Comparison of ENCODE assay signal across 22 cellular contexts in genomic region chr17:57532556-57532955, GRCh38.
DNase-seq lines count a peak whose midpoint lies in the region; ATAC-seq, FAIRE-seq and TF ChIP-seq lines count a peak whose summit lies in the region.
"Had no signal": no experiment of that assay in that cellular context is flagged by ENCODE, and none has a peak within 500 bp of the region (broad histone marks: within the 10 kb centered on the region; RNA-seq: fewer than 3 reads in every experiment).

No MANE protein-coding gene starts in this region.

- H3K4me2 ChIP-seq in A549 (no peak overlapping the region), GM12878 (ENCODE audit: control insufficient read depth, insufficient read depth) (no peak overlapping the region), OCI-LY7 (ENCODE audit: low read length) (no peak overlapping the region)

- no peaks in the 10 kb centered on the region for H3K27me3 Mint-ChIP-seq in naive thymus-derived CD8-positive, alpha-beta T cell
- H3K27me3 Mint-ChIP-seq: activated CD4-positive, alpha-beta memory T cell treated with anti-CD3 and anti-CD28 coated beads, Interleukin-2, amount 10 ng/mL, durations not matched to agents 7 days and 5 days; activated naive CD8-positive, alpha-beta T cell treated with anti-CD3 and anti-CD28 coated beads, Interleukin-2, amount 10 ng/mL, durations not matched to agents 7 days and 5 days; dendritic cell treated with granulocyte-macrophage colony-stimulating factor and Interleukin-4, amounts not matched to agents 40 ng/mL and 50 ng/mL, for 4 days had no signal

- POLR2A ChIA-PET in A549 (lab: Yijun Ruan, JAX) (no interaction called here), GM12878 (lab: Charles Lee) (no interaction called here), OCI-LY7 (lab: Charles Lee) (no interaction called here)
- POLR2A ChIA-PET in naive thymus-derived CD8-positive, alpha-beta T cell (lab: Charles Lee): no interaction called here

- H3K36me3 Mint-ChIP-seq in naive thymus-derived CD8-positive, alpha-beta T cell: peaks cover 0 to 15% (median 2%) of the 10 kb centered on the region in 3 donors

- H3K27me3 ChIP-seq in GM12878 (replicated peaks in 1 of 2; ENCODE audit: control insufficient read depth in 2 of 2, insufficient read depth in 2 of 2, low read length in 1 of 2): no peaks in the 10 kb centered on the region
- H3K27me3 ChIP-seq: heart right ventricle, pancreas had no signal

- TF ChIP-seq POLR2A in A549 (IDR thresholded peaks at IDR 0.05; ENCODE audit: low read length) (no peak), GM12878 (IDR thresholded peaks at IDR 0.05; ENCODE audit: low read depth, low read length) (no peak)

- CTCF ChIA-PET in A549 (lab: Yijun Ruan, JAX): interaction anchor here (1.1 to 1.9 kb wide), 2 partner anchors 9 to 289 kb away, joined by 3 to 6 read pairs; no protein-coding TSS in a partner anchor
- CTCF ChIA-PET in GM12878 (lab: Yijun Ruan, JAX): interaction anchor here (1.5 to 1.8 kb wide), 2 partner anchors 20 to 45 kb away, joined by 3 to 6 read pairs; no protein-coding TSS in a partner anchor
- CTCF ChIA-PET in OCI-LY7 (lab: Charles Lee; ENCODE audit: unreplicated experiment): no interaction called here

- in situ Hi-C loops in GM12878 (cut with MboI): no loop called here

- FAIRE-seq in A549 (lab: Jason Lieb, UNC) (no peak), HTR-8/SVneo (lab: Jason Lieb, UNC) (peak; percentile 68), GM12878 (lab: Jason Lieb, UNC) (no peak)
- FAIRE-seq: H54, pancreas had no signal

- no peak overlapping the region for H3K9ac ChIP-seq in GM12878 (ENCODE audit: control insufficient read depth, insufficient read depth, low read length)

- 88% methylated on average over 6 of the region's 6 CpGs for WGBS in A549 (ENCODE audit: missing lambda C conversion rate)
- WGBS in GM12878 (ENCODE audit: insufficient coverage, insufficient replicate concordance, low lambda C conversion rate, missing lambda C conversion rate): 87% methylated on average over 6 of the region's 6 CpGs

- H3K9me2 ChIP-seq in OCI-LY7 (ENCODE audit: insufficient read depth, low read length): no peaks in the 10 kb centered on the region

- H2AFZ ChIP-seq in GM12878 (ENCODE audit: control insufficient read depth, low read depth, low read length) (no peak overlapping the region), OCI-LY7 (ENCODE audit: low read length) (no peak overlapping the region)

- peaks cover 2% of the 10 kb centered on the region for H3K79me2 ChIP-seq in GM12878 (ENCODE audit: control insufficient read depth, insufficient read depth, low read length)
- H3K79me2 ChIP-seq in OCI-LY7 (ENCODE audit: insufficient read depth, low read depth, low read length): no peaks in the 10 kb centered on the region

- DNase-seq in A549 (ENCODE audit: low read depth in 1 of 2, low spot score in 1 of 2) (no peak), HTR-8/SVneo (ENCODE audit: insufficient read length, low spot score) (no peak), GM12878 (ENCODE audit: low read depth, low spot score) (no peak), OCI-LY7 (ENCODE audit: low spot score) (no peak), NCI-H2171 treated with DMSO at 0.1 percent for 48 hours (lab: John Stamatoyannopoulos, UW) (no peak), amygdala (lab: John Stamatoyannopoulos, UW) (no peak)
- no peak for DNase-seq in naive thymus-derived CD8-positive, alpha-beta T cell
- DNase-seq: activated CD4-positive, alpha-beta memory T cell treated with anti-CD3 and anti-CD28 coated beads, Interleukin-2, amount 10 ng/mL, durations not matched to agents 7 days and 5 days; activated naive CD8-positive, alpha-beta T cell treated with anti-CD3 and anti-CD28 coated beads, Interleukin-2, amount 10 ng/mL, durations not matched to agents 7 days and 5 days; activated T-cell treated with anti-CD3 and anti-CD28 coated beads, Interleukin-2, amount 50 U/mL, for 4 hours; heart right ventricle; immature natural killer cell; lower lobe of right lung; NCI-H1417 treated with DMSO at 0.1 percent for 48 hours; NCI-H2171; NCI-H69; pancreas; stimulated activated CD4-positive, alpha-beta T cell treated with anti-CD3 and anti-CD28 coated beads, Interleukin-2, amount 100 ng/mL, for 48 hours; substantia nigra had no signal

- H3K9me3 ChIP-seq in A549: no peaks in the 10 kb centered on the region
- H3K9me3 ChIP-seq in GM12878 (replicated peaks; ENCODE audit: control insufficient read depth, insufficient read depth, low read length): no peaks in the 10 kb centered on the region
- no peaks in the 10 kb centered on the region for H3K9me3 ChIP-seq in OCI-LY7 (ENCODE audit: low read length)
- H3K9me3 ChIP-seq: heart right ventricle, lower lobe of right lung, pancreas had no signal

- no peaks in the 10 kb centered on the region for H4K20me1 ChIP-seq in GM12878 (ENCODE audit: control insufficient read depth, insufficient read depth)
- no peaks in the 10 kb centered on the region for H4K20me1 ChIP-seq in OCI-LY7 (ENCODE audit: insufficient read depth, low read length)

- peaks cover 32 to 68% (median 62%) of the 10 kb centered on the region in 4 donors for H3K4me1 Mint-ChIP-seq in naive thymus-derived CD8-positive, alpha-beta T cell

- H3K27ac ChIP-seq in A549: peak overlapping the region; percentile 54 to 77; a peak in 5 of 6 replicates
- peak overlapping the region; percentile 32; the same call in 1 of the 2 replicates for H3K27ac ChIP-seq in GM12878 (ENCODE audit: control insufficient read depth, insufficient read depth)
- H3K27ac ChIP-seq in OCI-LY7 (ENCODE audit: low read depth, low read length, poor library complexity, severe bottlenecking): no peak overlapping the region
- H3K27ac ChIP-seq: heart right ventricle, lower lobe of right lung had no signal

- no peaks in the 10 kb centered on the region for H3K9me3 Mint-ChIP-seq in naive thymus-derived CD8-positive, alpha-beta T cell
- H3K9me3 Mint-ChIP-seq: activated CD4-positive, alpha-beta memory T cell treated with anti-CD3 and anti-CD28 coated beads, Interleukin-2, amount 10 ng/mL, durations not matched to agents 7 days and 5 days; activated naive CD8-positive, alpha-beta T cell treated with anti-CD3 and anti-CD28 coated beads, Interleukin-2, amount 10 ng/mL, durations not matched to agents 7 days and 5 days; activated T-cell treated with anti-CD3 and anti-CD28 coated beads, Interleukin-2, amount 50 U/mL, for 4 hours; dendritic cell treated with granulocyte-macrophage colony-stimulating factor and Interleukin-4, amounts not matched to agents 40 ng/mL and 50 ng/mL, for 4 days; immature natural killer cell had no signal

- intact Hi-C loops in GM12878 (cut with micrococcal nuclease; ENCODE audit: unreplicated experiment): no loop called here
- intact Hi-C loops in OCI-LY7 (cut with micrococcal nuclease; ENCODE audit: unreplicated experiment): no loop called here

- no peak for TF ChIP-seq EP300 in A549 (IDR thresholded peaks at IDR 0.05)
- TF ChIP-seq EP300 in GM12878 (IDR thresholded peaks at IDR 0.05; ENCODE audit: borderline replicate concordance in 1 of 2, control insufficient read depth in 1 of 2, low read depth in 2 of 2, low read length in 2 of 2): no peak

- peaks cover 11 to 21% of the 10 kb centered on the region in 2 experiments for H3K36me3 ChIP-seq in GM12878 (ENCODE audit: control insufficient read depth in 2 of 2, insufficient read depth in 2 of 2, low read length in 1 of 2)
- peaks cover 8% of the 10 kb centered on the region; the same call in 1 of the 2 replicates for H3K36me3 ChIP-seq in OCI-LY7 (ENCODE audit: insufficient read depth, low read length)
- H3K36me3 ChIP-seq: lower lobe of right lung, pancreas had no signal

- peak overlapping the region in 7 of 10 donors; percentile 13 to 77 (median 56) for H3K27ac Mint-ChIP-seq in naive thymus-derived CD8-positive, alpha-beta T cell
- H3K27ac Mint-ChIP-seq: activated CD4-positive, alpha-beta memory T cell treated with anti-CD3 and anti-CD28 coated beads, Interleukin-2, amount 10 ng/mL, durations not matched to agents 7 days and 5 days; activated naive CD8-positive, alpha-beta T cell treated with anti-CD3 and anti-CD28 coated beads, Interleukin-2, amount 10 ng/mL, durations not matched to agents 7 days and 5 days; dendritic cell treated with granulocyte-macrophage colony-stimulating factor and Interleukin-4, amounts not matched to agents 40 ng/mL and 50 ng/mL, for 4 days; immature natural killer cell had no signal

- H3K4me3 ChIP-seq in A549 (no peak overlapping the region), GM12878 (no peak overlapping the region), OCI-LY7 (ENCODE audit: low read depth, low read length, poor library complexity, severe bottlenecking) (no peak overlapping the region)
- H3K4me3 ChIP-seq: heart right ventricle, lower lobe of right lung, pancreas had no signal

- H3K4me3 Mint-ChIP-seq in naive thymus-derived CD8-positive, alpha-beta T cell: no peak overlapping the region
- H3K4me3 Mint-ChIP-seq: activated CD4-positive, alpha-beta memory T cell treated with anti-CD3 and anti-CD28 coated beads, Interleukin-2, amount 10 ng/mL, durations not matched to agents 7 days and 5 days; activated naive CD8-positive, alpha-beta T cell treated with anti-CD3 and anti-CD28 coated beads, Interleukin-2, amount 10 ng/mL, durations not matched to agents 7 days and 5 days; activated T-cell treated with anti-CD3 and anti-CD28 coated beads, Interleukin-2, amount 50 U/mL, for 4 hours; dendritic cell treated with granulocyte-macrophage colony-stimulating factor and Interleukin-4, amounts not matched to agents 40 ng/mL and 50 ng/mL, for 4 days; immature natural killer cell had no signal

- ATAC-seq in A549: no peak
- no peak for ATAC-seq in GM12878
- no peak for ATAC-seq in naive thymus-derived CD8-positive, alpha-beta T cell
- ATAC-seq in GM21528 (IDR thresholded peaks at IDR 0.05; ENCODE audit: low FRiP score, unreplicated experiment): no peak
- ATAC-seq: heart right ventricle, lower lobe of right lung had no signal

- BruUV-seq in GM12878 (replicated peaks; lab: Mats Ljungman, UMichigan) (no TSS peak), OCI-LY7 (replicated peaks; lab: Mats Ljungman, UMichigan) (no TSS peak)

- RAD21 ChIA-PET in GM12878 (lab: Charles Lee; ENCODE audit: unreplicated experiment): no interaction called here

- TF ChIP-seq CTCF in A549 (IDR thresholded peaks at IDR 0.05) (no peak), GM12878 (IDR thresholded peaks at IDR 0.05 in 2 of 3, conservative IDR thresholded peaks at IDR 0.05 in 1 of 3; ENCODE audit: control insufficient read depth in 2 of 3, extremely low read depth in 1 of 3, insufficient read depth in 1 of 3, low read depth in 3 of 3, low read length in 3 of 3) (no peak), OCI-LY7 (conservative IDR thresholded peaks at IDR 0.05; ENCODE audit: low read length) (no peak)

- peaks cover 91% of the 10 kb centered on the region for H3K4me1 ChIP-seq in A549
- peaks cover 31% of the 10 kb centered on the region for H3K4me1 ChIP-seq in GM12878 (ENCODE audit: control insufficient read depth, insufficient read depth, low read length)
- peaks cover 44% of the 10 kb centered on the region for H3K4me1 ChIP-seq in OCI-LY7 (ENCODE audit: insufficient read depth, low read length, poor library complexity, severe bottlenecking)
- H3K4me1 ChIP-seq: pancreas had no signal

- TF ChIP-seq RAD21 in A549 (conservative IDR thresholded peaks at IDR 0.05 in 1 of 2, IDR thresholded peaks at IDR 0.05 in 1 of 2) (no peak), GM12878 (IDR thresholded peaks at IDR 0.05; ENCODE audit: insufficient read depth, low read depth, low read length) (no peak)

- SMC1A ChIA-PET in GM12878 (lab: Charles Lee; ENCODE audit: uncharacterized antibody, unreplicated experiment): interaction anchor here (1.2 to 2.1 kb wide), 2 partner anchors 75 to 289 kb away, joined by 3 to 7 read pairs; no protein-coding TSS in a partner anchor
